Comparison of ENCODE assay signal across 8 cellular contexts in genomic region chr4:7938513-7939376, GRCh38. TPM values are rescaled to one million over a fixed set of nuclear protein-coding genes. Genes with fewer than 3 reads are reported as not detected.
DNase-seq lines count a peak whose midpoint lies in the region; ATAC-seq and TF ChIP-seq lines count a peak whose summit lies in the region.

No MANE protein-coding gene starts in this region.

- WGBS in lower leg skin, 2 donors: 1% methylated on average over 57 to 60 of the region's 78 CpGs
- 10% methylated on average over 78 of the region's 78 CpGs for WGBS in thymus

- H3K9me3 ChIP-seq in thymus (ENCODE audit: control insufficient read depth): peaks cover 3% of the 10 kb centered on the region

- no peak for ATAC-seq in HG03378 (IDR thresholded peaks at IDR 0.05; ENCODE audit: unreplicated experiment)

- H3K36me3 ChIP-seq in thymus (ENCODE audit: control insufficient read depth, insufficient read depth): no peaks in the 10 kb centered on the region

- H3K4me1 Mint-ChIP-seq in T-helper 1 cell treated with Interleukin-12 subunit alpha and Interleukin-12 subunit beta and Interleukin-4 antibody, amounts not matched to agents 30 μg/mL and 1 μg/mL, for 36 hours (ENCODE audit: low read depth): peaks cover 13% of the 10 kb centered on the region

- H3K36me3 Mint-ChIP-seq in T-helper 1 cell treated with Interleukin-12 subunit alpha and Interleukin-12 subunit beta and Interleukin-4 antibody, amounts not matched to agents 30 μg/mL and 1 μg/mL, for 36 hours (ENCODE audit: low read depth): no peaks in the 10 kb centered on the region

- intact Hi-C loops in lower leg skin (cut with DNase I; ENCODE audit: low total_unique reads): no loop called here

- peaks cover 20% of the 10 kb centered on the region for H3K27me3 ChIP-seq in thymus (ENCODE audit: control insufficient read depth, insufficient read depth)

- peaks cover 31% of the 10 kb centered on the region for H3K27me3 Mint-ChIP-seq in T-helper 1 cell treated with Interleukin-12 subunit alpha and Interleukin-12 subunit beta and Interleukin-4 antibody, amounts not matched to agents 30 μg/mL and 1 μg/mL, for 36 hours (ENCODE audit: low read depth)

- DNase-seq in ELR (ENCODE audit: low read depth): peak; percentile 69
- peak; percentile 58 for DNase-seq in dermis blood vessel endothelial cell
- DNase-seq in lower leg skin (ENCODE audit: low spot score in 2 of 2): peak in 1 of 2 donors; percentile 88
- DNase-seq in NCI-H524 treated with DMSO at 0.1 percent for 48 hours (lab: John Stamatoyannopoulos, UW): no peak
- no peak for DNase-seq in midbrain (lab: John Stamatoyannopoulos, UW)

- H3K27ac Mint-ChIP-seq in T-helper 1 cell treated with Interleukin-12 subunit alpha and Interleukin-12 subunit beta and Interleukin-4 antibody, amounts not matched to agents 30 μg/mL and 1 μg/mL, for 36 hours: peak overlapping the region; percentile 34

- no peaks in the 10 kb centered on the region for H3K9me3 Mint-ChIP-seq in T-helper 1 cell treated with Interleukin-12 subunit alpha and Interleukin-12 subunit beta and Interleukin-4 antibody, amounts not matched to agents 30 μg/mL and 1 μg/mL, for 36 hours

- peak overlapping the region; percentile 69 for H3K4me3 Mint-ChIP-seq in T-helper 1 cell treated with Interleukin-12 subunit alpha and Interleukin-12 subunit beta and Interleukin-4 antibody, amounts not matched to agents 30 μg/mL and 1 μg/mL, for 36 hours

- H3K4me1 ChIP-seq in thymus (ENCODE audit: control insufficient read depth, insufficient read depth, low read length): peaks cover 7% of the 10 kb centered on the region

- peak overlapping the region; percentile 72 for H3K4me3 ChIP-seq in lower leg skin (ENCODE audit: low read depth, poor library complexity, severe bottlenecking)
- H3K4me3 ChIP-seq in thymus (ENCODE audit: low read length): peak overlapping the region; percentile 55

- H3K27ac ChIP-seq in thymus (ENCODE audit: low read depth): no peak overlapping the region

- TF ChIP-seq POLR2A in lower leg skin (IDR thresholded peaks at IDR 0.05): no peak

- no peak for TF ChIP-seq CTCF in lower leg skin (IDR thresholded peaks at IDR 0.05)

RNA-seq across cellular contexts. Expression of gene AFAP1, which starts 0.9 kb away (rescaled TPM):
- 48.5 and 81.3 TPM in 2 replicates for total RNA-seq in dermis blood vessel endothelial cell
- total RNA-seq in lower leg skin: 10 to 100 TPM in 3 of 4 donors, 1 to 10 TPM in 1; 8.2 to 22.3 (median 15.2) TPM
- 4.5 TPM for polyA plus RNA-seq in thymus

Comparison
In these comparisons a context has a peak if more than half of its experiments do, and no peak if none do; other contexts are left out.
1. DNase-seq: peak in ELR (single experiment) and dermis blood vessel endothelial cell (single experiment); none in NCI-H524 treated with DMSO at 0.1 percent for 48 hours (single experiment) and midbrain (single experiment).